In genomic region chr2:120935339-120936313, GRCh38 we compare ENCODE assay signal across 13 cellular contexts.
DNase-seq lines count a peak whose midpoint lies in the region; FAIRE-seq and TF ChIP-seq lines count a peak whose summit lies in the region.
"Had no signal": no experiment of that assay in that cellular context is flagged by ENCODE, and none has a peak within 500 bp of the region (broad histone marks: within the 10 kb centered on the region; RNA-seq: fewer than 3 reads in every experiment).

No MANE protein-coding gene starts in this region.

- peaks cover 0 to 8% of the 10 kb centered on the region in 2 donors for H3K4me1 ChIP-seq in small intestine (ENCODE audit: control insufficient read depth in 2 of 2, insufficient read depth in 1 of 2, low read depth in 1 of 2, low read length in 1 of 2)

- DNase-seq in ELR (ENCODE audit: low read depth) (peak; percentile 78), kidney epithelial cell (ENCODE audit: low read depth) (peak; percentile 81), small intestine (peak; percentile 57), germinal center (ENCODE audit: low spot score) (no peak), SK-N-DZ (ENCODE audit: low spot score) (no peak)
- no peak for DNase-seq in activated CD4-positive, alpha-beta T cell treated with anti-CD3 and anti-CD28 coated beads for 4 hours
- no peak for DNase-seq in stimulated activated CD4-positive, alpha-beta T cell treated with anti-CD3 and anti-CD28 coated beads, Interleukin-4, amount 100 ng/mL, for 24 hours
- DNase-seq: activated effector memory CD4-positive, alpha-beta T cell treated with anti-CD3 and anti-CD28 coated beads, Interleukin-2, amount 50 U/mL, for 16 hours; NCI-H2171; nucleus accumbens; stimulated activated CD8-positive, alpha-beta memory T cell treated with anti-CD3 and anti-CD28 coated beads, Interleukin-4, amount 100 ng/mL, for 48 hours had no signal

- TF ChIP-seq CTCF in VCaP (conservative IDR thresholded peaks at IDR 0.05), result no peak
- TF ChIP-seq CTCF in kidney epithelial cell (IDR thresholded peaks at IDR 0.05; ENCODE audit: insufficient read depth, low read length, poor library complexity, severe bottlenecking), result no peak

- 8 to 49% (median 35%) methylated on average over 26 of the region's 26 CpGs for WGBS in small intestine, 3 donors

- H3K36me3 ChIP-seq in kidney epithelial cell (ENCODE audit: control insufficient read depth, insufficient read depth, low read length) (no peaks in the 10 kb centered on the region), small intestine (ENCODE audit: control insufficient read depth in 2 of 2, insufficient read depth in 2 of 2, low read length in 2 of 2) (no peaks in the 10 kb centered on the region)

- peaks cover 2% of the 10 kb centered on the region for H3K9me3 ChIP-seq in small intestine (ENCODE audit: control insufficient read depth, low read depth)

- no peak for FAIRE-seq in small intestine (lab: Jason Lieb, UNC)

- no peaks in the 10 kb centered on the region for H3K27me3 ChIP-seq in kidney epithelial cell (ENCODE audit: control insufficient read depth, insufficient read depth, low read length)
- no peaks in the 10 kb centered on the region for H3K27me3 ChIP-seq in small intestine (ENCODE audit: control insufficient read depth in 2 of 2, insufficient read depth in 2 of 2, low read length in 2 of 2)
- H3K27me3 ChIP-seq: foreskin keratinocyte had no signal

- H3K27ac ChIP-seq in VCaP, result peak overlapping the region; percentile 66
- peak overlapping the region in 1 of 2 donors; percentile 28 for H3K27ac ChIP-seq in small intestine (ENCODE audit: low read depth in 1 of 2, low read length in 1 of 2)
- H3K27ac ChIP-seq: foreskin keratinocyte had no signal

- H3K4me3 ChIP-seq in kidney epithelial cell (ENCODE audit: low read depth, low read length) (no peak overlapping the region), small intestine (ENCODE audit: low read depth in 1 of 2, low read length in 2 of 2) (no peak overlapping the region)

Comparison
In these comparisons a context has a peak if more than half of its experiments do, and no peak if none do; other contexts are left out.
1. DNase-seq: peak in ELR (single experiment), kidney epithelial cell (single experiment) and small intestine (single experiment); none in activated CD4-positive, alpha-beta T cell treated with anti-CD3 and anti-CD28 coated beads for 4 hours (0 of 2), stimulated activated CD4-positive, alpha-beta T cell treated with anti-CD3 and anti-CD28 coated beads, Interleukin-4, amount 100 ng/mL, for 24 hours (single experiment), germinal center (single experiment) and SK-N-DZ (single experiment).